In the genomic region with DNA sequence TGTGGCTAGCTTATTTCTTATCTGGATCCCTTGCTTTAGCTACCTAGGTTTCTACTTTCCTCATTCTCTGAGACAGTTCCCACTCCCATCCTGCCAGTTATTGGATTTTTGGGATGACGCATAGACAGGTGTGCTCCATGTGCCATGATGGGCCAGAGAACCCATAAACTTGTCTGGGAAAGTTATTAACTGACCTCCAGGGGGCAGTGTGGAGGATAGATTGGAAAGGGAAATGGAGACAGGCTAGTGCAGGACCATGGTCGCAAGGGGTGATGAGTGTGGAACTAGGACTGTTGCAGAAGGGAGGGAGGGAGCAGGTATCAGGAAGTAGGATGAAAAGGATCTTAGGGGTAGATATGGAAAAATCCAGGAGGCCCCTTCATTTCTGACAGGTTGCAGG, we compare ENCODE assay signal across 9 cellular contexts.
DNase-seq lines count a peak whose midpoint lies in the region; ATAC-seq and TF ChIP-seq lines count a peak whose summit lies in the region.
"Had no signal": no experiment of that assay in that cellular context is flagged by ENCODE, and none has a peak within 500 bp of the region (broad histone marks: within the 10 kb centered on the region; RNA-seq: fewer than 3 reads in every experiment).

No MANE protein-coding gene starts in this region.

- POLR2A ChIA-PET in activated CD4-positive, alpha-beta memory T cell treated with anti-CD3 and anti-CD28 coated beads for 36 hours (lab: Charles Lee) = no interaction called here

- no peak overlapping the region for H3K27ac Mint-ChIP-seq in activated CD4-positive, alpha-beta memory T cell treated with anti-CD3 and anti-CD28 coated beads for 36 hours

- peaks cover 4% of the 10 kb centered on the region for H3K27me3 Mint-ChIP-seq in activated CD4-positive, alpha-beta memory T cell treated with anti-CD3 and anti-CD28 coated beads for 36 hours

- no peaks in the 10 kb centered on the region for H3K9me3 Mint-ChIP-seq in activated CD4-positive, alpha-beta memory T cell treated with anti-CD3 and anti-CD28 coated beads for 36 hours

- no CpG with 5 or more reads among the region's 2 CpGs for WGBS in iPS DF 6.9 (ENCODE audit: insufficient coverage, insufficient read length)

- H3K79me2 ChIP-seq in DND-41 (ENCODE audit: insufficient read depth, low read length) = no peaks in the 10 kb centered on the region

- H3K4me3 ChIP-seq in DND-41 (ENCODE audit: low read depth in 1 of 2, low read length in 2 of 2) (no peak overlapping the region), iPS DF 6.9 (ENCODE audit: low read length) (no peak overlapping the region)

- DNase-seq in DND-41 = peak; percentile 42
- DNase-seq in MV-4-11 (lab: John Stamatoyannopoulos, UW) = peak; percentile 7
- peak; percentile 31 for DNase-seq in activated CD4-positive, alpha-beta memory T cell treated with anti-CD3 and anti-CD28 coated beads for 36 hours
- peak; percentile 33 for DNase-seq in iPS DF 6.9 (ENCODE audit: low read depth, low spot score)
- DNase-seq in superior temporal gyrus (ENCODE audit: extremely low spot score) = peak; percentile 31
- DNase-seq in HK-2 (ENCODE audit: unreplicated experiment) = no peak

- CTCF ChIA-PET in activated CD4-positive, alpha-beta memory T cell treated with anti-CD3 and anti-CD28 coated beads for 36 hours (lab: Charles Lee) = interaction anchor here (0.8 to 1.7 kb wide), 6 partner anchors 15 to 190 kb away, joined by 3 to 7 read pairs (median 4); no protein-coding TSS in a partner anchor

- TF ChIP-seq CTCF in 22Rv1 (IDR thresholded peaks at IDR 0.05) (peak; percentile 75), DND-41 (IDR thresholded peaks at IDR 0.05; ENCODE audit: borderline replicate concordance, extremely low read depth, low read length, poor library complexity, severe bottlenecking) (peak; percentile 72)

- H3K27me3 ChIP-seq in DND-41 (ENCODE audit: insufficient read depth, low read length, poor library complexity) (no peaks in the 10 kb centered on the region), iPS DF 6.9 (ENCODE audit: control insufficient read depth, insufficient read depth, low read length) (no peaks in the 10 kb centered on the region)

- ATAC-seq in DND-41 (ENCODE audit: insufficient read depth, low read depth) (peak; percentile 63; the same call in 1 of the 3 replicates), HG03280 (IDR thresholded peaks at IDR 0.05; ENCODE audit: unreplicated experiment) (no peak)

- no peak overlapping the region for H3K4me2 ChIP-seq in DND-41 (ENCODE audit: insufficient read depth, low read length)

- H3K4me3 Mint-ChIP-seq in activated CD4-positive, alpha-beta memory T cell treated with anti-CD3 and anti-CD28 coated beads for 36 hours = no peak overlapping the region

- no peak overlapping the region for H3K27ac ChIP-seq in 22Rv1
- H3K27ac ChIP-seq in DND-41 (ENCODE audit: low read length) = no peak overlapping the region
- H3K27ac ChIP-seq in iPS DF 6.9 (ENCODE audit: low read length) = no peak overlapping the region
- H3K27ac ChIP-seq: epithelial cell of prostate had no signal

- H4K20me1 ChIP-seq in DND-41 (ENCODE audit: insufficient read depth, low read length) = no peaks in the 10 kb centered on the region

- no peak overlapping the region for H3K9ac ChIP-seq in DND-41 (ENCODE audit: low read depth, low read length)

- H3K4me1 ChIP-seq in DND-41 (ENCODE audit: insufficient read depth, low read length) (no peaks in the 10 kb centered on the region), iPS DF 6.9 (ENCODE audit: control insufficient read depth, insufficient read depth, low read length) (no peaks in the 10 kb centered on the region)

- no peaks in the 10 kb centered on the region for H3K4me1 Mint-ChIP-seq in activated CD4-positive, alpha-beta memory T cell treated with anti-CD3 and anti-CD28 coated beads for 36 hours (ENCODE audit: low read depth)

- H3K9me3 ChIP-seq in DND-41 (ENCODE audit: insufficient read depth, low read length, severe bottlenecking) (no peaks in the 10 kb centered on the region), iPS DF 6.9 (ENCODE audit: control insufficient read depth, insufficient read depth, low read length) (no peaks in the 10 kb centered on the region)

- intact Hi-C loops in activated CD4-positive, alpha-beta memory T cell treated with anti-CD3 and anti-CD28 coated beads for 36 hours (cut with micrococcal nuclease) = loop anchor here (1.0 kb wide), 1 partner anchor 191 kb away; no protein-coding TSS in a partner anchor

- H3K36me3 ChIP-seq in DND-41 (ENCODE audit: insufficient read depth, low read length) (no peaks in the 10 kb centered on the region), iPS DF 6.9 (ENCODE audit: control insufficient read depth, insufficient read depth, low read length) (no peaks in the 10 kb centered on the region)

- no peak overlapping the region for H2AFZ ChIP-seq in DND-41 (ENCODE audit: low read depth, low read length)

- no peaks in the 10 kb centered on the region for H3K36me3 Mint-ChIP-seq in activated CD4-positive, alpha-beta memory T cell treated with anti-CD3 and anti-CD28 coated beads for 36 hours
